Comparison of ENCODE assay signal across 12 cellular contexts in genomic region chr17:57099165-57099564, GRCh38. TPM values are rescaled to one million over a fixed set of nuclear protein-coding genes. Genes with fewer than 3 reads are reported as not detected.
DNase-seq lines count a peak whose midpoint lies in the region; ATAC-seq and TF ChIP-seq lines count a peak whose summit lies in the region.
"Had no signal": no experiment of that assay in that cellular context is flagged by ENCODE, and none has a peak within 500 bp of the region (broad histone marks: within the 10 kb centered on the region; RNA-seq: fewer than 3 reads in every experiment).

No MANE protein-coding gene starts in this region.

- no peaks in the 10 kb centered on the region for H3K9me3 Mint-ChIP-seq in endothelial cell (ENCODE audit: unreplicated experiment)
- H3K9me3 Mint-ChIP-seq: activated T-cell treated with anti-CD3 and anti-CD28 coated beads, Interleukin-2, amount 50 U/mL, for 72 hours had no signal

- no peak overlapping the region for H3K27ac ChIP-seq in BLaER1 treated with 17β-estradiol and CSF1 and Interleukin-3, amounts not matched to agents 10 nM and 100 nM
- H3K27ac ChIP-seq in right atrium auricular region = peak overlapping the region; percentile 91 to 95
- H3K27ac ChIP-seq: colonic mucosa had no signal

- H4K20me1 ChIP-seq in BLaER1 treated with 17β-estradiol and CSF1 and Interleukin-3, amounts not matched to agents 10 nM and 100 nM = peaks cover 44 to 100% (median 99%) of the 10 kb centered on the region in 11 experiments; a peak in 21 of 22 replicates

- no peak overlapping the region for H3K4me3 ChIP-seq in BLaER1 treated with 17β-estradiol and CSF1 and Interleukin-3, amounts not matched to agents 10 nM and 100 nM
- no peak overlapping the region for H3K4me3 ChIP-seq in right atrium auricular region
- H3K4me3 ChIP-seq: colonic mucosa had no signal

- peaks cover 14 to 59% (median 46%) of the 10 kb centered on the region in 10 experiments for H3K4me1 ChIP-seq in BLaER1 treated with 17β-estradiol and CSF1 and Interleukin-3, amounts not matched to agents 10 nM and 100 nM
- peaks cover 0 to 66% of the 10 kb centered on the region in 2 donors for H3K4me1 ChIP-seq in right atrium auricular region

- H3K4me2 ChIP-seq in BLaER1 treated with 17β-estradiol and CSF1 and Interleukin-3, amounts not matched to agents 10 nM and 100 nM = peak overlapping the region; percentile 5 to 58 (median 36); a peak in 18 of 22 replicates

- H3K4me1 Mint-ChIP-seq in endothelial cell (ENCODE audit: unreplicated experiment) = no peaks in the 10 kb centered on the region

- no peaks in the 10 kb centered on the region for H3K27me3 ChIP-seq in BLaER1 treated with 17β-estradiol and CSF1 and Interleukin-3, amounts not matched to agents 10 nM and 100 nM
- H3K27me3 ChIP-seq in right atrium auricular region = no peaks in the 10 kb centered on the region
- H3K27me3 ChIP-seq: colonic mucosa had no signal

- peaks cover 0 to 60% (median 46%) of the 10 kb centered on the region in 11 experiments; a peak in 17 of 22 replicates for H3K36me3 ChIP-seq in BLaER1 treated with 17β-estradiol and CSF1 and Interleukin-3, amounts not matched to agents 10 nM and 100 nM
- H3K36me3 ChIP-seq in right atrium auricular region = no peaks in the 10 kb centered on the region
- H3K36me3 ChIP-seq: colonic mucosa had no signal

- H3K9me3 ChIP-seq in BLaER1 treated with 17β-estradiol and CSF1 and Interleukin-3, amounts not matched to agents 10 nM and 100 nM (replicated peaks in 1 of 11) = no peaks in the 10 kb centered on the region
- H3K9me3 ChIP-seq in right atrium auricular region = no peaks in the 10 kb centered on the region
- H3K9me3 ChIP-seq: colonic mucosa had no signal

- no peak overlapping the region for H3K9ac ChIP-seq in BLaER1 treated with 17β-estradiol and CSF1 and Interleukin-3, amounts not matched to agents 10 nM and 100 nM

- ATAC-seq in GM19438 (IDR thresholded peaks at IDR 0.05; ENCODE audit: low read depth, unreplicated experiment) (peak; percentile 83), HG03342 (IDR thresholded peaks at IDR 0.05; ENCODE audit: unreplicated experiment) (peak; percentile 71)
- ATAC-seq: activated T-cell treated with anti-CD3 and anti-CD28 coated beads, Interleukin-2, amount 50 U/mL, for 72 hours had no signal

- no peak overlapping the region for H3K4me3 Mint-ChIP-seq in endothelial cell (ENCODE audit: unreplicated experiment)
- H3K4me3 Mint-ChIP-seq: activated T-cell treated with anti-CD3 and anti-CD28 coated beads, Interleukin-2, amount 50 U/mL, for 72 hours had no signal

- no peak for DNase-seq in right atrium auricular region (ENCODE audit: low spot score)
- DNase-seq in endothelial cell (ENCODE audit: low spot score) = no peak
- no peak for DNase-seq in NCI-H128 (lab: John Stamatoyannopoulos, UW; ENCODE audit: unreplicated experiment)
- DNase-seq in NCI-H2081 treated with DMSO at 0.1 percent for 48 hours (lab: John Stamatoyannopoulos, UW) = no peak
- DNase-seq in activated CD4-positive, alpha-beta T cell treated with anti-CD3 and anti-CD28 coated beads, Interleukin-2, amount 50 U/mL, for 1 hour = no peak
- DNase-seq: activated T-cell treated with anti-CD3 and anti-CD28 coated beads, Interleukin-2, amount 50 U/mL, for 72 hours; colonic mucosa; NCI-H187 treated with DMSO at 0.1 percent for 48 hours; occipital lobe had no signal

- H3K36me3 Mint-ChIP-seq in endothelial cell (ENCODE audit: low read depth, unreplicated experiment) = peaks cover 4% of the 10 kb centered on the region

- H3K27me3 Mint-ChIP-seq in endothelial cell (ENCODE audit: unreplicated experiment) = peaks cover 7% of the 10 kb centered on the region

- TF ChIP-seq CTCF in right atrium auricular region (IDR thresholded peaks at IDR 0.05) (no peak), endothelial cell (IDR thresholded peaks at IDR 0.05; ENCODE audit: unreplicated experiment) (no peak)

- no peak overlapping the region for H3K27ac Mint-ChIP-seq in endothelial cell (ENCODE audit: unreplicated experiment)
- H3K27ac Mint-ChIP-seq: activated T-cell treated with anti-CD3 and anti-CD28 coated beads, Interleukin-2, amount 50 U/mL, for 72 hours had no signal

RNA-seq across cellular contexts. Expression of gene AKAP1, which starts 14.1 kb away (rescaled TPM):
- 100 to 1,000 TPM in 1 of 2 donors, 10 to 100 TPM in 1; 90.4 to 139 TPM for total RNA-seq in right atrium auricular region
- 24.6 TPM for total RNA-seq in endothelial cell (ENCODE audit: unreplicated experiment)

Comparison
In these comparisons a context has a peak if more than half of its experiments do, and no peak if none do; other contexts are left out.
1. H3K27ac ChIP-seq: peak in right atrium auricular region (2 of 2); none in BLaER1 treated with 17β-estradiol and CSF1 and Interleukin-3, amounts not matched to agents 10 nM and 100 nM (0 of 11).